8 cellular contexts compared by ENCODE assay signal in genomic region chr14:81170104-81170828, GRCh38. TPM values are rescaled to one million over a fixed set of nuclear protein-coding genes. Genes with fewer than 3 reads are reported as not detected.
DNase-seq lines count a peak whose midpoint lies in the region; ATAC-seq and TF ChIP-seq lines count a peak whose summit lies in the region.

No MANE protein-coding gene starts in this region.

- CTCF ChIA-PET in activated B cell treated with CpG ODN at 0.5 μM for 24 hours (lab: Charles Lee) = interaction anchor here (0.6 to 4.2 kb wide), 11 partner anchors 8 to 362 kb away, joined by 3 to 42 read pairs (median 4); partner anchors contain the start of genes GTF2A1 and TSHR

- ATAC-seq in GM18907 (IDR thresholded peaks at IDR 0.05; ENCODE audit: unreplicated experiment) = peak; percentile 98
- ATAC-seq in HG03159 (IDR thresholded peaks at IDR 0.05; ENCODE audit: unreplicated experiment) = peak; percentile 96
- ATAC-seq in activated B cell treated with CpG ODN at 0.5 μM for 24 hours (ENCODE audit: low read depth) = peak; percentile 98
- ATAC-seq in central memory CD8-positive, alpha-beta T cell (replicated peaks; ENCODE audit: extremely low read depth, poor library complexity, severe bottlenecking) = peak; percentile 97

- POLR2A ChIA-PET in activated B cell treated with CpG ODN at 0.5 μM for 24 hours (lab: Charles Lee) = interaction anchor here (0.6 to 2.1 kb wide), 9 partner anchors 9 to 364 kb away, joined by 3 to 27 read pairs (median 5); partner anchors contain the start of genes CEP128, GTF2A1, SEL1L and TSHR

- DNase-seq in AG09309 (ENCODE audit: low read depth) = peak; percentile 46
- peak; percentile 87 for DNase-seq in NCI-H2227 (lab: John Stamatoyannopoulos, UW; ENCODE audit: unreplicated experiment)
- peak; percentile 79 for DNase-seq in activated B cell treated with CpG ODN at 0.5 μM for 24 hours
- DNase-seq in central memory CD8-positive, alpha-beta T cell (ENCODE audit: low spot score in 2 of 2) = peak; percentile 81 to 83
- peak; percentile 95 for DNase-seq in islet precursor cell
- peak; percentile 78 to 83 (median 78) for DNase-seq in stimulated activated CD4-positive, alpha-beta T cell treated with anti-CD3 and anti-CD28 coated beads, Interleukin-12 subunit alpha, Interleukin-12 subunit beta, amount 100 ng/mL, for 48 hours (ENCODE audit: low read depth in 2 of 3, low spot score in 1 of 3)

- H3K4me3 Mint-ChIP-seq in activated B cell treated with CpG ODN at 0.5 μM for 24 hours = peak overlapping the region; percentile 90
- H3K4me3 Mint-ChIP-seq in central memory CD8-positive, alpha-beta T cell = peak overlapping the region; percentile 91

- TF ChIP-seq CTCF in AG09309 (IDR thresholded peaks at IDR 0.05; ENCODE audit: control insufficient read depth, insufficient read depth, low read depth, low read length, missing control alignments) (peak; percentile 87), activated B cell treated with CpG ODN at 0.5 μM for 24 hours (IDR thresholded peaks at IDR 0.05) (peak; percentile 49)

- intact Hi-C loops in activated B cell treated with CpG ODN at 0.5 μM for 24 hours (cut with micrococcal nuclease) = loop anchor here (1.0 to 5.0 kb wide), 9 partner anchors 39 to 1113 kb away; no protein-coding TSS in a partner anchor

- peak overlapping the region; percentile 97 for H3K27ac Mint-ChIP-seq in activated B cell treated with CpG ODN at 0.5 μM for 24 hours
- H3K27ac Mint-ChIP-seq in central memory CD8-positive, alpha-beta T cell (ENCODE audit: low read depth) = peak overlapping the region; percentile 93

- H3K27me3 Mint-ChIP-seq in activated B cell treated with CpG ODN at 0.5 μM for 24 hours = no peaks in the 10 kb centered on the region
- no peaks in the 10 kb centered on the region for H3K27me3 Mint-ChIP-seq in central memory CD8-positive, alpha-beta T cell

- peak overlapping the region; percentile 82 for H3K4me3 ChIP-seq in AG09309 (ENCODE audit: control insufficient read depth, low read depth, low read length)

- peaks cover 42% of the 10 kb centered on the region for H3K4me1 Mint-ChIP-seq in activated B cell treated with CpG ODN at 0.5 μM for 24 hours
- peaks cover 24% of the 10 kb centered on the region for H3K4me1 Mint-ChIP-seq in central memory CD8-positive, alpha-beta T cell

- peaks cover 2% of the 10 kb centered on the region for H3K36me3 Mint-ChIP-seq in activated B cell treated with CpG ODN at 0.5 μM for 24 hours (ENCODE audit: low read depth)
- peaks cover 6% of the 10 kb centered on the region for H3K36me3 Mint-ChIP-seq in central memory CD8-positive, alpha-beta T cell (ENCODE audit: insufficient read depth)

- H3K9me3 Mint-ChIP-seq in activated B cell treated with CpG ODN at 0.5 μM for 24 hours = no peaks in the 10 kb centered on the region
- no peaks in the 10 kb centered on the region for H3K9me3 Mint-ChIP-seq in central memory CD8-positive, alpha-beta T cell

RNA-seq across cellular contexts. Expression of gene GTF2A1, which starts 50.5 kb away (rescaled TPM):
- total RNA-seq in activated B cell treated with CpG ODN at 0.5 μM for 24 hours = 38.5 and 40.9 TPM in 2 replicates

Comparison
In these comparisons a context has a peak if more than half of its experiments do, and no peak if none do; other contexts are left out.
1. Peak in every context shown above with its lines: DNase-seq, ATAC-seq and H3K4me3 ChIP-seq.